Comparison of ENCODE assay signal across 26 cellular contexts in the genomic region with DNA sequence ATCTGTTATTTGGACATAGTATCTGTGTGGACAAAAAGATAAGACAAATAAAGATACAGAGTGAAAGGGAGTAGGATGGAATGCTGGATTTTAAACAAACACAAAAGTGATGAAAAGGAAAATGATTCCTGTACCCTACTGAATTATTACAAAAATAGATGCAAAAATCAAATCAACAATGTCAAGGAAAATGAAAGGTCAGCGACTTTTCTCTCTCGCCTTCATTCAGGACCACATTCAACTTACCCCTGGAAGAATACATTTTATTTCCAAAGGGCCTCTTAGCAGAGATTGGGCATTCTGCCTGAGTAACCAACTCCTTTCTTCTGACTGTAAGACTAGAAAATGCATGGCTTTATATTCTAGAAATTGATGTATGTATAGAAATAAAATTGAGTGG. TPM values are rescaled to one million over a fixed set of nuclear protein-coding genes. Genes with fewer than 3 reads are reported as not detected.
"Had no signal": no experiment of that assay in that cellular context is flagged by ENCODE, and none has a peak within 500 bp of the region (broad histone marks: within the 10 kb centered on the region; RNA-seq: fewer than 3 reads in every experiment).

No MANE protein-coding gene starts in this region.

- ATAC-seq: natural killer cell; psoas muscle; right cardiac atrium; sciatic nerve; stimulated activated effector memory CD8-positive, alpha-beta T cell treated with anti-CD3 and anti-CD28 coated beads, Interleukin-12 subunit alpha, Interleukin-12 subunit beta, amount 100 ng/mL, for 72 hours; stimulated activated naive B cell treated with anti-CD40 and anti-IgM and Interleukin-4, amounts not matched to agents 10 μg/mL and 1 μg/mL and 100 μg/mL, for 72 hours had no signal

- FAIRE-seq: urothelium cell line had no signal

- H2AFZ ChIP-seq: neural progenitor cell, parathyroid adenoma had no signal

- DNase-seq: natural killer cell; occipital lobe; ovary; posterior cingulate gyrus; psoas muscle; right cardiac atrium; spleen; stimulated activated CD4-positive, alpha-beta T cell treated with anti-CD3 and anti-CD28 coated beads, Interleukin-12 subunit alpha, Interleukin-12 subunit beta, amount 100 ng/mL, for 4 hours; stimulated activated CD4-positive, alpha-beta T cell treated with anti-CD3 and anti-CD28 coated beads, Interleukin-1b, Interleukin-23, amount 100 ng/mL, for 48 hours; stimulated activated CD4-positive, alpha-beta T cell treated with anti-CD3 and anti-CD28 coated beads, Interleukin-4, amount 100 ng/mL, for 1 hour; stimulated activated naive B cell treated with anti-CD40 and anti-IgM and Interleukin-4, amounts not matched to agents 10 μg/mL and 1 μg/mL and 100 μg/mL, for 72 hours; stimulated activated naive CD4-positive, alpha-beta T cell treated with Interleukin-2 at 50 U/mL for 16 hours; stomach; thyroid gland; trophoblast cell; upper lobe of left lung had no signal

- H3K27me3 ChIP-seq: neural progenitor cell, ovary, spleen, stomach, thyroid gland, tibial nerve, upper lobe of left lung, vagina had no signal

- H3K79me2 ChIP-seq: parathyroid adenoma had no signal

- H3K4me2 ChIP-seq: neural progenitor cell, smooth muscle cell had no signal

- H3K4me3 ChIP-seq: neural progenitor cell, ovary, psoas muscle, skin epidermis, smooth muscle cell, spleen, stomach, thoracic aorta, thyroid gland, tibial nerve, upper lobe of left lung, vagina had no signal

- H3K27ac ChIP-seq: neural progenitor cell, ovary, parathyroid adenoma, psoas muscle, skin epidermis, spleen, stomach, thoracic aorta, thyroid gland, tibial nerve, upper lobe of left lung, vagina had no signal

- H3K4me1 ChIP-seq: neural progenitor cell, parathyroid adenoma, psoas muscle, spleen, stomach, thyroid gland, tibial nerve, upper lobe of left lung, vagina had no signal

- H3K9me3 ChIP-seq: ovary, psoas muscle, stomach, thoracic aorta, thyroid gland, tibial nerve, upper lobe of left lung, vagina had no signal

- H3K9ac ChIP-seq: neural progenitor cell, parathyroid adenoma had no signal

- H3K36me3 ChIP-seq: neural progenitor cell, ovary, spleen, stomach, thoracic aorta, thyroid gland, tibial nerve, upper lobe of left lung, vagina had no signal

RNA-seq across cellular contexts. Expression of a gene that starts 28.8 kb away (rescaled TPM):
- total RNA-seq: natural killer cell, smooth muscle cell had no signal
